Comparison of ENCODE assay signal across 21 cellular contexts in the genomic region with DNA sequence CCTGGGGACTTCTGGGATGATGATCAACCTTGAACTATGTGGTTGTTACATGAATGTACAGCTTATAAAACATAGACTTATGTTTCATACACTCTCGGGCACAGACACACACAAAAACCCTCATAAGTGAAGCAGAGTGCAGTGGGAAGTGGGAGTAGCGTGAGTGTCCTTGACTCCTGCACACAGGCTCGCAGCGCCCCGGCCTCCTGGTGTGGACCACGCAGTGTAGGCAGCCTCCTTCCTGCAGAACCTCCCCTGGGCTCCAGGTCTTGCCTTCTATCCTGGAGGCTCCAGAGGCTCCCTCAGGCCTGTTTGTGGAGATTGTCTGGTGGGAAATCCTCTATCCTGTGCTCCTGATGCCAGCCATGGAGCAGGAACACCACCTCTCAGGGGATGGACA. TPM values are rescaled to one million over a fixed set of nuclear protein-coding genes. Genes with fewer than 3 reads are reported as not detected.
"Had no signal": no experiment of that assay in that cellular context is flagged by ENCODE, and none has a peak within 500 bp of the region (broad histone marks: within the 10 kb centered on the region; RNA-seq: fewer than 3 reads in every experiment).

No MANE protein-coding gene starts in this region.

RNA-seq across cellular contexts. Expression of a gene that starts 25.7 kb away (rescaled TPM):
- total RNA-seq: activated naive CD4-positive, alpha-beta T cell treated with anti-CD3 and anti-CD28 coated beads for 36 hours; activated naive CD4-positive, alpha-beta T cell treated with anti-CD3 and anti-CD28 coated beads, Interleukin-2, amount 50 U/mL, for 72 hours; activated naive CD8-positive, alpha-beta T cell treated with anti-CD3 and anti-CD28 coated beads for 36 hours; activated naive CD8-positive, alpha-beta T cell treated with anti-CD3 and anti-CD28 coated beads, Interleukin-2, amount 10 ng/mL, durations not matched to agents 7 days and 5 days; activated T-cell treated with anti-CD3 and anti-CD28 coated beads, Interleukin-2, amount 50 U/mL, for 4 hours; activated T-cell treated with anti-CD3 and anti-CD28 coated beads, Interleukin-2, amount 50 U/mL, for 72 hours; activated T-helper 1 cell treated with anti-CD3 and anti-CD28 coated beads, Interleukin-12 subunit alpha, Interleukin-12 subunit beta, Interleukin-2, Interleukin-4 antibody, amounts not matched to agents 30 ng/mL and 10 ng/mL and 1 ng/mL, durations not matched to agents 14 hours and 24 hours and 36 hours; activated T-helper 17 cell treated with anti-CD3 and anti-CD28 coated beads, Interleukin-2, amount 50 U/mL, for 72 hours; activated T-helper 2 cell treated with anti-CD3 and anti-CD28 coated beads, Interferon-gamma antibody, Interleukin-2, Interleukin-4, amounts not matched to agents 10 μg/mL and 5 μg/mL and 100 μg/mL, durations not matched to agents 14 hours and 24 hours and 36 hours; adrenal gland; aorta; ascending aorta; astrocyte; body of pancreas; breast epithelium; bronchial epithelial cell; cardiac muscle cell; cardiac septum; cerebellum; chondrocyte had no signal
- polyA plus RNA-seq: adipose tissue, adrenal gland, cardiac muscle cell had no signal
